Comparison of ENCODE assay signal across 43 cellular contexts in the genomic region with DNA sequence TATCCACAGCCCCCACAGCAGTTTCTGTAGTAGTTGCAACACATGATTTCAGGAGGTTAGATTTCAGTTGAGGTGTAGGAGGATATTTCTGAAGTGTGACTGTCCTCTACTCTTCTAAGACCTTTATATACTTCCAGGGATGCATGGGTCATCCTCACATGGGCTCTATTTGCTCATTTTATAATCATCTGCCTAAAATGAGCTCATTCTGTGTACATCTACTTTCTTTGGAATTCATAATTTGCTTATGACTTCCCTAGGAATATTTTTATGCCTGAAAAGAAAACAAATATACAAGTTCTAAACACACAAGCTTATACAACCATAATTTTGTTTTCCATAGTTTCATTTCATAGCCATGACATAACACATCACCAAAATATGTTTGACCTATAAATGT. TPM values are rescaled to one million over a fixed set of nuclear protein-coding genes. Genes with fewer than 3 reads are reported as not detected.
"Had no signal": no experiment of that assay in that cellular context is flagged by ENCODE, and none has a peak within 500 bp of the region (broad histone marks: within the 10 kb centered on the region; RNA-seq: fewer than 3 reads in every experiment).

A gene (minus strand): TSS at position 101 of the 400 bp plus-strand sequence. CDS start 57 bp downstream, at position 44.

- FAIRE-seq: astrocyte, bronchial epithelial cell had no signal

- H3K4me3 Mint-ChIP-seq: activated naive CD4-positive, alpha-beta T cell treated with anti-CD3 and anti-CD28 coated beads for 36 hours; activated naive CD4-positive, alpha-beta T cell treated with anti-CD3 and anti-CD28 coated beads, Interleukin-2, amount 10 ng/mL, durations not matched to agents 7 days and 5 days; activated naive CD4-positive, alpha-beta T cell treated with anti-CD3 and anti-CD28 coated beads, Interleukin-2, amount 50 U/mL, for 24 hours; activated naive CD8-positive, alpha-beta T cell; activated naive CD8-positive, alpha-beta T cell treated with anti-CD3 and anti-CD28 coated beads for 36 hours; activated naive CD8-positive, alpha-beta T cell treated with anti-CD3 and anti-CD28 coated beads, Interleukin-2, amount 10 ng/mL, durations not matched to agents 7 days and 5 days; activated naive CD8-positive, alpha-beta T cell treated with anti-CD3 and anti-CD28 coated beads, Interleukin-2, amount 50 U/mL, for 24 hours; activated T-cell treated with anti-CD3 and anti-CD28 coated beads, Interleukin-2, amount 50 U/mL, for 24 hours; activated T-cell treated with anti-CD3 and anti-CD28 coated beads, Interleukin-2, amount 50 U/mL, for 4 hours; activated T-cell treated with anti-CD3 and anti-CD28 coated beads, Interleukin-2, amount 50 U/mL, for 72 hours; activated T-helper 1 cell treated with anti-CD3 and anti-CD28 coated beads, Interleukin-12 subunit alpha, Interleukin-12 subunit beta, Interleukin-2, Interleukin-4 antibody, amounts not matched to agents 30 ng/mL and 10 ng/mL and 1 ng/mL, durations not matched to agents 14 hours and 24 hours and 36 hours; activated T-helper 17 cell treated with anti-CD3 and anti-CD28 coated beads, Interleukin-2, amount 50 U/mL, for 72 hours; brain; central memory CD8-positive, alpha-beta T cell had no signal

- DNase-seq: activated effector memory CD4-positive, alpha-beta T cell treated with anti-CD3 and anti-CD28 coated beads, Interleukin-2, amount 50 U/mL, for 16 hours; activated effector memory CD4-positive, alpha-beta T cell treated with Interleukin-2 at 50 U/mL for 16 hours; activated gamma-delta T cell; activated gamma-delta T cell treated with Interleukin-2 at 50 U/mL for 16 hours; activated naive CD4-positive, alpha-beta T cell; activated naive CD4-positive, alpha-beta T cell treated with anti-CD3 and anti-CD28 coated beads for 36 hours; activated naive CD4-positive, alpha-beta T cell treated with anti-CD3 and anti-CD28 coated beads, Interleukin-2, amount 10 ng/mL, durations not matched to agents 7 days and 5 days; activated naive CD4-positive, alpha-beta T cell treated with anti-CD3 and anti-CD28 coated beads, Interleukin-2, amount 50 U/mL, for 16 hours; activated naive CD4-positive, alpha-beta T cell treated with Interleukin-2 at 50 U/mL for 16 hours; activated naive CD8-positive, alpha-beta T cell treated with anti-CD3 and anti-CD28 coated beads for 36 hours; activated naive CD8-positive, alpha-beta T cell treated with anti-CD3 and anti-CD28 coated beads, Interleukin-2, amount 10 ng/mL, durations not matched to agents 7 days and 5 days; activated naive CD8-positive, alpha-beta T cell treated with anti-CD3 and anti-CD28 coated beads, Interleukin-2, amount 50 U/mL, for 24 hours; activated T-cell treated with anti-CD3 and anti-CD28 coated beads, Interleukin-2, amount 50 U/mL, for 1 hour; activated T-cell treated with anti-CD3 and anti-CD28 coated beads, Interleukin-2, amount 50 U/mL, for 24 hours; activated T-cell treated with anti-CD3 and anti-CD28 coated beads, Interleukin-2, amount 50 U/mL, for 4 hours; activated T-cell treated with anti-CD3 and anti-CD28 coated beads, Interleukin-2, amount 50 U/mL, for 48 hours; activated T-cell treated with anti-CD3 and anti-CD28 coated beads, Interleukin-2, amount 50 U/mL, for 72 hours; adrenal gland; amniotic stem cell; amygdala; anterior cingulate cortex; aorta; body of pancreas; brain microvascular endothelial cell; caudate nucleus; central memory CD4-positive, alpha-beta T cell; cerebellar nuclear complex had no signal

- ATAC-seq: activated naive CD4-positive, alpha-beta T cell treated with anti-CD3 and anti-CD28 coated beads, Interleukin-2, amount 50 U/mL, for 72 hours; activated naive CD8-positive, alpha-beta T cell treated with anti-CD3 and anti-CD28 coated beads, Interleukin-2, amount 50 U/mL, for 24 hours; activated T-cell treated with anti-CD3 and anti-CD28 coated beads, Interleukin-2, amount 50 U/mL, for 4 hours; activated T-cell treated with anti-CD3 and anti-CD28 coated beads, Interleukin-2, amount 50 U/mL, for 72 hours; activated T-helper 17 cell treated with anti-CD3 and anti-CD28 coated beads, Interleukin-2, amount 50 U/mL, for 72 hours; body of pancreas had no signal

- H3K27ac Mint-ChIP-seq: activated naive CD4-positive, alpha-beta T cell treated with anti-CD3 and anti-CD28 coated beads for 36 hours; activated naive CD4-positive, alpha-beta T cell treated with anti-CD3 and anti-CD28 coated beads, Interleukin-2, amount 10 ng/mL, durations not matched to agents 7 days and 5 days; activated naive CD4-positive, alpha-beta T cell treated with anti-CD3 and anti-CD28 coated beads, Interleukin-2, amount 50 U/mL, for 24 hours; activated naive CD8-positive, alpha-beta T cell; activated naive CD8-positive, alpha-beta T cell treated with anti-CD3 and anti-CD28 coated beads for 36 hours; activated naive CD8-positive, alpha-beta T cell treated with anti-CD3 and anti-CD28 coated beads, Interleukin-2, amount 10 ng/mL, durations not matched to agents 7 days and 5 days; activated naive CD8-positive, alpha-beta T cell treated with anti-CD3 and anti-CD28 coated beads, Interleukin-2, amount 50 U/mL, for 24 hours; activated T-cell treated with anti-CD3 and anti-CD28 coated beads, Interleukin-2, amount 50 U/mL, for 24 hours; activated T-cell treated with anti-CD3 and anti-CD28 coated beads, Interleukin-2, amount 50 U/mL, for 72 hours; activated T-helper 1 cell treated with anti-CD3 and anti-CD28 coated beads, Interleukin-12 subunit alpha, Interleukin-12 subunit beta, Interleukin-2, Interleukin-4 antibody, amounts not matched to agents 30 ng/mL and 10 ng/mL and 1 ng/mL, durations not matched to agents 14 hours and 24 hours and 36 hours; activated T-helper 17 cell treated with anti-CD3 and anti-CD28 coated beads, Interleukin-2, amount 50 U/mL, for 72 hours; activated T-helper 2 cell treated with anti-CD3 and anti-CD28 coated beads, Interferon-gamma antibody, Interleukin-2, Interleukin-4, amounts not matched to agents 10 μg/mL and 5 μg/mL and 100 μg/mL, durations not matched to agents 14 hours and 24 hours and 36 hours; brain had no signal

- H3K4me1 Mint-ChIP-seq: activated naive CD4-positive, alpha-beta T cell treated with anti-CD3 and anti-CD28 coated beads, Interleukin-2, amount 10 ng/mL, durations not matched to agents 7 days and 5 days; activated naive CD4-positive, alpha-beta T cell treated with anti-CD3 and anti-CD28 coated beads, Interleukin-2, amount 50 U/mL, for 24 hours; activated naive CD8-positive, alpha-beta T cell treated with anti-CD3 and anti-CD28 coated beads for 36 hours; activated naive CD8-positive, alpha-beta T cell treated with anti-CD3 and anti-CD28 coated beads, Interleukin-2, amount 10 ng/mL, durations not matched to agents 7 days and 5 days; activated naive CD8-positive, alpha-beta T cell treated with anti-CD3 and anti-CD28 coated beads, Interleukin-2, amount 50 U/mL, for 24 hours; activated T-helper 17 cell treated with anti-CD3 and anti-CD28 coated beads, Interleukin-2, amount 50 U/mL, for 72 hours; brain; central memory CD8-positive, alpha-beta T cell had no signal

- H3K27me3 Mint-ChIP-seq: activated naive CD4-positive, alpha-beta T cell treated with anti-CD3 and anti-CD28 coated beads, Interleukin-2, amount 10 ng/mL, durations not matched to agents 7 days and 5 days; activated naive CD8-positive, alpha-beta T cell treated with anti-CD3 and anti-CD28 coated beads for 36 hours; activated naive CD8-positive, alpha-beta T cell treated with anti-CD3 and anti-CD28 coated beads, Interleukin-2, amount 10 ng/mL, durations not matched to agents 7 days and 5 days; activated T-cell treated with anti-CD3 and anti-CD28 coated beads, Interleukin-2, amount 50 U/mL, for 24 hours; activated T-helper 17 cell treated with anti-CD3 and anti-CD28 coated beads, Interleukin-2, amount 50 U/mL, for 72 hours; central memory CD8-positive, alpha-beta T cell had no signal

- H3K27ac ChIP-seq: adrenal gland, ascending aorta, body of pancreas, brain microvascular endothelial cell, breast epithelium, cardiac muscle cell had no signal

- H3K9me3 Mint-ChIP-seq: activated naive CD4-positive, alpha-beta T cell treated with anti-CD3 and anti-CD28 coated beads for 36 hours; activated naive CD4-positive, alpha-beta T cell treated with anti-CD3 and anti-CD28 coated beads, Interleukin-2, amount 10 ng/mL, durations not matched to agents 7 days and 5 days; activated naive CD8-positive, alpha-beta T cell treated with anti-CD3 and anti-CD28 coated beads, Interleukin-2, amount 10 ng/mL, durations not matched to agents 7 days and 5 days; activated naive CD8-positive, alpha-beta T cell treated with anti-CD3 and anti-CD28 coated beads, Interleukin-2, amount 50 U/mL, for 24 hours; activated T-cell treated with anti-CD3 and anti-CD28 coated beads, Interleukin-2, amount 50 U/mL, for 24 hours; activated T-helper 1 cell treated with anti-CD3 and anti-CD28 coated beads, Interleukin-12 subunit alpha, Interleukin-12 subunit beta, Interleukin-2, Interleukin-4 antibody, amounts not matched to agents 30 ng/mL and 10 ng/mL and 1 ng/mL, durations not matched to agents 14 hours and 24 hours and 36 hours; brain had no signal

- H3K4me1 ChIP-seq: adrenal gland, ascending aorta, body of pancreas, breast epithelium had no signal

- H3K9me3 ChIP-seq: adrenal gland, ascending aorta, body of pancreas, breast epithelium had no signal

- H3K27me3 ChIP-seq: adrenal gland, ascending aorta, body of pancreas, brain microvascular endothelial cell, breast epithelium, cardiac muscle cell had no signal

- H3K36me3 Mint-ChIP-seq: activated naive CD4-positive, alpha-beta T cell treated with anti-CD3 and anti-CD28 coated beads, Interleukin-2, amount 10 ng/mL, durations not matched to agents 7 days and 5 days; activated naive CD4-positive, alpha-beta T cell treated with anti-CD3 and anti-CD28 coated beads, Interleukin-2, amount 50 U/mL, for 24 hours; activated naive CD4-positive, alpha-beta T cell treated with anti-CD3 and anti-CD28 coated beads, Interleukin-2, amount 50 U/mL, for 72 hours; activated naive CD8-positive, alpha-beta T cell; activated naive CD8-positive, alpha-beta T cell treated with anti-CD3 and anti-CD28 coated beads for 36 hours; activated naive CD8-positive, alpha-beta T cell treated with anti-CD3 and anti-CD28 coated beads, Interleukin-2, amount 10 ng/mL, durations not matched to agents 7 days and 5 days; brain had no signal

RNA-seq across cellular contexts. Expression of the gene that starts here (rescaled TPM):
- total RNA-seq: activated naive CD4-positive, alpha-beta T cell treated with anti-CD3 and anti-CD28 coated beads for 36 hours; activated naive CD4-positive, alpha-beta T cell treated with anti-CD3 and anti-CD28 coated beads, Interleukin-2, amount 50 U/mL, for 72 hours; activated naive CD8-positive, alpha-beta T cell treated with anti-CD3 and anti-CD28 coated beads for 36 hours; activated naive CD8-positive, alpha-beta T cell treated with anti-CD3 and anti-CD28 coated beads, Interleukin-2, amount 10 ng/mL, durations not matched to agents 7 days and 5 days; activated T-cell treated with anti-CD3 and anti-CD28 coated beads, Interleukin-2, amount 50 U/mL, for 4 hours; activated T-cell treated with anti-CD3 and anti-CD28 coated beads, Interleukin-2, amount 50 U/mL, for 72 hours; activated T-helper 1 cell treated with anti-CD3 and anti-CD28 coated beads, Interleukin-12 subunit alpha, Interleukin-12 subunit beta, Interleukin-2, Interleukin-4 antibody, amounts not matched to agents 30 ng/mL and 10 ng/mL and 1 ng/mL, durations not matched to agents 14 hours and 24 hours and 36 hours; activated T-helper 17 cell treated with anti-CD3 and anti-CD28 coated beads, Interleukin-2, amount 50 U/mL, for 72 hours; activated T-helper 2 cell treated with anti-CD3 and anti-CD28 coated beads, Interferon-gamma antibody, Interleukin-2, Interleukin-4, amounts not matched to agents 10 μg/mL and 5 μg/mL and 100 μg/mL, durations not matched to agents 14 hours and 24 hours and 36 hours; adrenal gland; aorta; ascending aorta; astrocyte; body of pancreas; breast epithelium; bronchial epithelial cell; cardiac muscle cell; cardiac septum; cerebellum; chondrocyte had no signal
